Comparison of ENCODE assay signal across 24 cellular contexts in genomic region chr2:101574622-101575021, GRCh38.
"Had no signal": no experiment of that assay in that cellular context is flagged by ENCODE, and none has a peak within 500 bp of the region (broad histone marks: within the 10 kb centered on the region; RNA-seq: fewer than 3 reads in every experiment).

No MANE protein-coding gene starts in this region.

- H3K4me2 ChIP-seq: smooth muscle cell had no signal

- H3K27ac Mint-ChIP-seq: activated CD8-positive, alpha-beta memory T cell treated with anti-CD3 and anti-CD28 coated beads, Interleukin-2, amount 10 ng/mL, durations not matched to agents 7 days and 5 days; activated CD8-positive, alpha-beta T cell treated with anti-CD3 and anti-CD28 coated beads, Interleukin-2, amount 10 ng/mL, durations not matched to agents 7 days and 5 days; activated naive CD8-positive, alpha-beta T cell treated with anti-CD3 and anti-CD28 coated beads for 36 hours; brain; stimulated activated naive B cell treated with anti-CD40 and anti-IgM and Interleukin-4, amounts not matched to agents 10 μg/mL and 1 μg/mL and 100 μg/mL, for 72 hours had no signal

- H3K9me3 ChIP-seq: adrenal gland, ascending aorta, right atrium auricular region, stomach, thyroid gland, upper lobe of right lung had no signal

- ATAC-seq: activated CD4-positive, CD25-positive, alpha-beta regulatory T cell treated with anti-CD3 and anti-CD28 coated beads, Interleukin-2, amount 50 U/mL, for 24 hours; activated CD8-positive, alpha-beta memory T cell treated with anti-CD3 and anti-CD28 coated beads, Interleukin-2, amount 10 ng/mL, durations not matched to agents 7 days and 5 days; activated CD8-positive, alpha-beta T cell treated with anti-CD3 and anti-CD28 coated beads, Interleukin-2, amount 10 ng/mL, durations not matched to agents 7 days and 5 days; left ventricle myocardium superior; naive thymus-derived CD4-positive, alpha-beta T cell; stimulated activated naive B cell treated with anti-CD40 and anti-IgM and Interleukin-4, amounts not matched to agents 10 μg/mL and 1 μg/mL and 100 μg/mL, for 72 hours; upper lobe of right lung had no signal

- H3K36me3 Mint-ChIP-seq: brain had no signal

- H3K4me1 Mint-ChIP-seq: brain; stimulated activated naive B cell treated with anti-CD40 and anti-IgM and Interleukin-4, amounts not matched to agents 10 μg/mL and 1 μg/mL and 100 μg/mL, for 72 hours had no signal

- H3K27me3 ChIP-seq: adrenal gland, ascending aorta, right atrium auricular region, stomach, thyroid gland, upper lobe of right lung had no signal

- DNase-seq: activated CD8-positive, alpha-beta memory T cell treated with anti-CD3 and anti-CD28 coated beads, Interleukin-2, amount 10 ng/mL, durations not matched to agents 7 days and 5 days; activated CD8-positive, alpha-beta T cell treated with anti-CD3 and anti-CD28 coated beads, Interleukin-2, amount 10 ng/mL, durations not matched to agents 7 days and 5 days; activated naive CD4-positive, alpha-beta T cell; activated naive CD8-positive, alpha-beta T cell treated with anti-CD3 and anti-CD28 coated beads for 36 hours; activated T-cell treated with anti-CD3 and anti-CD28 coated beads, Interleukin-2, amount 50 U/mL, for 48 hours; adrenal gland; caudate nucleus; cortex of kidney; left ventricle myocardium superior; midbrain; naive thymus-derived CD4-positive, alpha-beta T cell; nucleus accumbens; stimulated activated CD4-positive, alpha-beta T cell treated with anti-CD3 and anti-CD28 coated beads, Interleukin-1b, Interleukin-23, amount 100 ng/mL, for 48 hours; stimulated activated naive B cell treated with anti-CD40 and anti-IgM and Interleukin-4, amounts not matched to agents 10 μg/mL and 1 μg/mL and 100 μg/mL, for 72 hours; stomach; T1000; thyroid gland; upper lobe of right lung; WERI-Rb-1 had no signal

- H3K4me3 ChIP-seq: adrenal gland, ascending aorta, right atrium auricular region, smooth muscle cell, stomach, thyroid gland, upper lobe of right lung had no signal

- H3K27ac ChIP-seq: adrenal gland, ascending aorta, right atrium auricular region, stomach, thyroid gland, upper lobe of right lung, WERI-Rb-1 had no signal

- H3K36me3 ChIP-seq: adrenal gland, ascending aorta, right atrium auricular region, stomach, thyroid gland, upper lobe of right lung, WERI-Rb-1 had no signal

- H3K4me3 Mint-ChIP-seq: activated CD8-positive, alpha-beta memory T cell treated with anti-CD3 and anti-CD28 coated beads, Interleukin-2, amount 10 ng/mL, durations not matched to agents 7 days and 5 days; activated CD8-positive, alpha-beta T cell treated with anti-CD3 and anti-CD28 coated beads, Interleukin-2, amount 10 ng/mL, durations not matched to agents 7 days and 5 days; activated naive CD8-positive, alpha-beta T cell treated with anti-CD3 and anti-CD28 coated beads for 36 hours; brain; stimulated activated naive B cell treated with anti-CD40 and anti-IgM and Interleukin-4, amounts not matched to agents 10 μg/mL and 1 μg/mL and 100 μg/mL, for 72 hours had no signal

- H3K4me1 ChIP-seq: adrenal gland, ascending aorta, right atrium auricular region had no signal

- H3K9me3 Mint-ChIP-seq: stimulated activated naive B cell treated with anti-CD40 and anti-IgM and Interleukin-4, amounts not matched to agents 10 μg/mL and 1 μg/mL and 100 μg/mL, for 72 hours had no signal
